10 cellular contexts compared by ENCODE assay signal in the genomic region with DNA sequence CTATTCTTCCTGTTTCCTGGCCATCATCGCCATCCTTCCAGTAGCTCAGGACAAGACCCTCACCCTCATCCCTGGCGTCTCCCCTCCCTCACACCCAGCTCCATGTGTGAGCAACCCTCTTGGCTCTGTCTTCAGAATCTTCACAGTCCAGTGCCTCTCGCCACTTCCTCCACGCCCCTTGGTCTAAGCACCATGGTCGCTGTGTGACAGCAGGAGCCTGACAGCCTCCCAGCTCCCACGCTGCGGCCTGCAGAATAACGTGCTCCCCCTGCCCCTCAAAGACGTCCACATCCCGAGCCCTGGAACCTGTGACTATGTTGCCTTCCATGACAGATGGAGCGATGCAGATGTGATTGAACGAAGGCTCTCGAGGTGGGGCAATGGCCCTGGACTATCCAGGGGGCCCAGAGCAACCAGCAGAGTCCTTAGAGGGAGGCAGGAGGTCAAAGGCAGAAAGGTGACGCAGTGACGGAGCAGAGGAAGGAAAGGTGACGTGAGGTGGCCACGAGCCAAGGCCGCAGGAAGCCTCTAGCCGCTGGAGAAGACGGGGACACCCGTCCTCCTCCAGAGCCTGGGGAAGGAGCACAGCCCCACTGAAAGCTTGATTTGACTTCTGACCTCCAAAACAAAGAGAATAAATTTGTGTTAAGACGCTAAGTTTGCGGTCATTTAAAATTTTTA.
DNase-seq lines count a peak whose midpoint lies in the region; ATAC-seq, FAIRE-seq and TF ChIP-seq lines count a peak whose summit lies in the region.
"Had no signal": no experiment of that assay in that cellular context is flagged by ENCODE, and none has a peak within 500 bp of the region (broad histone marks: within the 10 kb centered on the region; RNA-seq: fewer than 3 reads in every experiment).

No MANE protein-coding gene starts in this region.

- no peak overlapping the region for H3K4me3 Mint-ChIP-seq in astrocyte (ENCODE audit: unreplicated experiment)

- H3K9ac ChIP-seq in astrocyte (ENCODE audit: low read length), result no peak overlapping the region
- no peak overlapping the region for H3K9ac ChIP-seq in stomach smooth muscle (ENCODE audit: low read length in 2 of 2)

- no peaks in the 10 kb centered on the region for H3K9me3 Mint-ChIP-seq in astrocyte (ENCODE audit: unreplicated experiment)

- H3K27ac ChIP-seq in astrocyte (ENCODE audit: low read depth, low read length) (no peak overlapping the region), stomach smooth muscle (ENCODE audit: low read length) (peak overlapping the region; percentile 31)

- peaks cover 13% of the 10 kb centered on the region for H3K36me3 Mint-ChIP-seq in astrocyte (ENCODE audit: low read depth, unreplicated experiment)

- no peak overlapping the region for H3K4me2 ChIP-seq in astrocyte (ENCODE audit: low read length)

- no peak for TF ChIP-seq CTCF in astrocyte (IDR thresholded peaks at IDR 0.05; ENCODE audit: insufficient read depth, low read depth, low read length)

- ATAC-seq in GM21447 (IDR thresholded peaks at IDR 0.05; ENCODE audit: unreplicated experiment), result no peak
- ATAC-seq in GM18502 (IDR thresholded peaks at IDR 0.05; ENCODE audit: poor library complexity, unreplicated experiment), result no peak

- no peaks in the 10 kb centered on the region for H3K9me3 ChIP-seq in astrocyte (ENCODE audit: insufficient read depth, low read depth, low read length)
- no peaks in the 10 kb centered on the region for H3K9me3 ChIP-seq in stomach smooth muscle (ENCODE audit: control insufficient read depth in 2 of 2, low read length in 2 of 2)

- H3K4me1 ChIP-seq in astrocyte (ENCODE audit: insufficient read depth, low read length) (peaks cover 13% of the 10 kb centered on the region), stomach smooth muscle (ENCODE audit: control insufficient read depth, insufficient read depth, low read length) (peaks cover 17% of the 10 kb centered on the region)

- H3K27me3 ChIP-seq in astrocyte (ENCODE audit: insufficient read depth, low read length) (no peaks in the 10 kb centered on the region), stomach smooth muscle (ENCODE audit: control insufficient read depth in 1 of 2, insufficient read depth in 2 of 2, low read length in 2 of 2) (no peaks in the 10 kb centered on the region)

- H3K4me3 ChIP-seq in astrocyte (ENCODE audit: insufficient read depth, low read depth, low read length) (no peak overlapping the region), stomach smooth muscle (ENCODE audit: low read length in 2 of 2) (peak overlapping the region in 1 of 2 donors; percentile 47)

- H3K79me2 ChIP-seq in astrocyte (ENCODE audit: insufficient read depth, low read length), result no peaks in the 10 kb centered on the region

- peaks cover 17% of the 10 kb centered on the region for H3K4me1 Mint-ChIP-seq in astrocyte (ENCODE audit: low read depth, unreplicated experiment)

- H3K27ac Mint-ChIP-seq in astrocyte (ENCODE audit: unreplicated experiment), result no peak overlapping the region

- no peak overlapping the region for H2AFZ ChIP-seq in astrocyte (ENCODE audit: low read depth, low read length)

- H4K20me1 ChIP-seq in astrocyte (ENCODE audit: insufficient read depth, low read length), result no peaks in the 10 kb centered on the region

- in situ Hi-C loops in KBM-7 (cut with MboI; ENCODE audit: low pct_unique_long_range_greater_than_20kb, low sequenced_read_pairs), result no loop called here

- FAIRE-seq in astrocyte (lab: Jason Lieb, UNC), result no peak
- FAIRE-seq: H54, islet of Langerhans had no signal

- DNase-seq in KBM-7, result peak; percentile 87
- DNase-seq in astrocyte (ENCODE audit: low read depth), result peak; percentile 16
- DNase-seq in kidney tubule cell (ENCODE audit: low spot score), result peak; percentile 68
- DNase-seq in NCI-H1930 (lab: John Stamatoyannopoulos, UW), result no peak
- DNase-seq: NCI-H510A treated with DMSO at 0.1 percent for 48 hours had no signal

- peaks cover 28% of the 10 kb centered on the region for H3K27me3 Mint-ChIP-seq in astrocyte (ENCODE audit: low read depth, unreplicated experiment)

- H3K36me3 ChIP-seq in astrocyte (ENCODE audit: insufficient read depth, low read length), result no peaks in the 10 kb centered on the region
- peaks cover 2 to 9% of the 10 kb centered on the region in 2 donors for H3K36me3 ChIP-seq in stomach smooth muscle (ENCODE audit: control insufficient read depth in 2 of 2, insufficient read depth in 2 of 2, low read length in 2 of 2)

Comparison
In these comparisons a context has a peak if more than half of its experiments do, and no peak if none do; other contexts are left out.
1. DNase-seq: peak in KBM-7 (single experiment), astrocyte (single experiment) and kidney tubule cell (single experiment); none in NCI-H1930 (0 of 2).